11 cellular contexts compared by ENCODE assay signal in genomic region chr6:6024220-6024619, GRCh38. TPM values are rescaled to one million over a fixed set of nuclear protein-coding genes. Genes with fewer than 3 reads are reported as not detected.
"Had no signal": no experiment of that assay in that cellular context is flagged by ENCODE, and none has a peak within 500 bp of the region (broad histone marks: within the 10 kb centered on the region; RNA-seq: fewer than 3 reads in every experiment).

No MANE protein-coding gene starts in this region.

- FAIRE-seq: H1, H54 had no signal

- DNase-seq: GM23248, GOT3, H7, H9, HCEC 1CT, HFFc6 had no signal

- H3K4me2 ChIP-seq: GM23338 had no signal

- H3K4me3 ChIP-seq: GM23248, GM23338, HAP-1 had no signal

- H3K9me3 ChIP-seq: HAP-1 had no signal

- H3K36me3 ChIP-seq: HAP-1 had no signal

- H3K4me1 ChIP-seq: HAP-1 had no signal

- H2AFZ ChIP-seq: GM23248, GM23338 had no signal

- H3K9ac ChIP-seq: GM23248 had no signal

- ATAC-seq: GM23338, HCT116 had no signal

- H3K27ac ChIP-seq: GM23248 had no signal

RNA-seq across cellular contexts. Expression of gene NRN1, which starts 17.5 kb away (rescaled TPM):
- total RNA-seq: GM23338, H7, H9, HFFc6 had no signal
